In the genomic region with DNA sequence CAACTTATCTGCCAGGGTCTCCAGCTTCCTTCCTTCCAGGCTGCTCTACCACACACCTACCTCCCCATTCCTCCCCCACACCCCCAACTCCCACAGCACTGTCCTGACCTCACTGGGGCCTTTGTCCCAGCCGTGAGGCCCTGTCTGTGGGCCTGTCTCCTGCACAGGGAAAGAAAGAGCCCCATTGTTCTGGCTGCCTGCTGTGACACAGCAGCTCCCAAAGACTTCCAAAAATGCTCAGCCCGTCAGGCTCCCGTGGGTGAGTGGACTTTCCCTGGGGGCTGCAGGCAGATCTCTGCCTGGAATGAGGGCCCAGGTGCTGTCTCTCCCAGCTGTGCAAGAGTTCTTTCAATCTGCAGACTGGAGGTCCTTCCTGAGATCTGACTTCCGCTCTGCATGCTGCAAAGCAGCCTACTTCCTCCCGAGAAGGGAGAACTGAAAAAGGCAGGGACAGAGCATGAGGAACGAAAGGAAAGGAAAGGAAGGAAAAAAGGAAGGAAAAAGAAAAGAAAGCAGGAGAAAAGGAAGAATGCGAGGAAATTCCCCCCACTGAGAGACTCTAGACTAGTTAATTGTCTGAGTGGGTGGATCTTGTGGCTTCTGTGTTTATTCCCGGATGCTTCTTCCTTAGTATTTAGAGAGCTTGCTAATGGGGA, we compare ENCODE assay signal across 1 cellular context.
TF ChIP-seq lines count a peak whose summit lies in the region.

No MANE protein-coding gene starts in this region.

TF ChIP-seq in HepG2, 621 proteins besides CTCF, POLR2A, EP300 and RAD21 (continued from another document and continues in another):
- TF ChIP-seq, protein P1, sequence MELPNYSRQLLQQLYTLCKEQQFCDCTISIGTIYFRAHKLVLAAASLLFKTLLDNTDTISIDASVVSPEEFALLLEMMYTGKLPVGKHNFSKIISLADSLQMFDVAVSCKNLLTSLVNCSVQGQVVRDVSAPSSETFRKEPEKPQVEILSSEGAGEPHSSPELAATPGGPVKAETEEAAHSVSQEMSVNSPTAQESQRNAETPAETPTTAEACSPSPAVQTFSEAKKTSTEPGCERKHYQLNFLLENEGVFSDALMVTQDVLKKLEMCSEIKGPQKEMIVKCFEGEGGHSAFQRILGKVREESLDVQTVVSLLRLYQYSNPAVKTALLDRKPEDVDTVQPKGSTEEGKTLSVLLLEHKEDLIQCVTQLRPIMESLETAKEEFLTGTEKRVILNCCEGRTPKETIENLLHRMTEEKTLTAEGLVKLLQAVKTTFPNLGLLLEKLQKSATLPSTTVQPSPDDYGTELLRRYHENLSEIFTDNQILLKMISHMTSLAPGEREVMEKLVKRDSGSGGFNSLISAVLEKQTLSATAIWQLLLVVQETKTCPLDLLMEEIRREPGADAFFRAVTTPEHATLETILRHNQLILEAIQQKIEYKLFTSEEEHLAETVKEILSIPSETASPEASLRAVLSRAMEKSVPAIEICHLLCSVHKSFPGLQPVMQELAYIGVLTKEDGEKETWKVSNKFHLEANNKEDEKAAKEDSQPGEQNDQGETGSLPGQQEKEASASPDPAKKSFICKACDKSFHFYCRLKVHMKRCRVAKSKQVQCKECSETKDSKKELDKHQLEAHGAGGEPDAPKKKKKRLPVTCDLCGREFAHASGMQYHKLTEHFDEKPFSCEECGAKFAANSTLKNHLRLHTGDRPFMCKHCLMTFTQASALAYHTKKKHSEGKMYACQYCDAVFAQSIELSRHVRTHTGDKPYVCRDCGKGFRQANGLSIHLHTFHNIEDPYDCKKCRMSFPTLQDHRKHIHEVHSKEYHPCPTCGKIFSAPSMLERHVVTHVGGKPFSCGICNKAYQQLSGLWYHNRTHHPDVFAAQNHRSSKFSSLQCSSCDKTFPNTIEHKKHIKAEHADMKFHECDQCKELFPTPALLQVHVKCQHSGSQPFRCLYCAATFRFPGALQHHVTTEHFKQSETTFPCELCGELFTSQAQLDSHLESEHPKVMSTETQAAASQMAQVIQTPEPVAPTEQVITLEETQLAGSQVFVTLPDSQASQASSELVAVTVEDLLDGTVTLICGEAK (IDR thresholded peaks at IDR 0.05) = no peak
- TF ChIP-seq, protein P1 (CRISPR knock-in tag; IDR thresholded peaks at IDR 0.05) = no peak
- TF ChIP-seq ZNF724P (CRISPR knock-in tag; IDR thresholded peaks at IDR 0.05; ENCODE audit: borderline replicate concordance) (no peak), MYC (CRISPR knock-in tag; IDR thresholded peaks at IDR 0.05; ENCODE audit: borderline replicate concordance) (no peak), ZSCAN20 (CRISPR knock-in tag; IDR thresholded peaks at IDR 0.05; ENCODE audit: borderline replicate concordance) (no peak), ZNF558 (CRISPR knock-in tag; IDR thresholded peaks at IDR 0.05; ENCODE audit: borderline replicate concordance) (no peak), ZNF552 (CRISPR knock-in tag; IDR thresholded peaks at IDR 0.05; ENCODE audit: borderline replicate concordance) (no peak), PCBP2 (optimal IDR thresholded peaks at IDR 0.05; ENCODE audit: low read depth, low read length, poor library complexity, severe bottlenecking) (peak; percentile 12)
- TF ChIP-seq, protein P2, sequence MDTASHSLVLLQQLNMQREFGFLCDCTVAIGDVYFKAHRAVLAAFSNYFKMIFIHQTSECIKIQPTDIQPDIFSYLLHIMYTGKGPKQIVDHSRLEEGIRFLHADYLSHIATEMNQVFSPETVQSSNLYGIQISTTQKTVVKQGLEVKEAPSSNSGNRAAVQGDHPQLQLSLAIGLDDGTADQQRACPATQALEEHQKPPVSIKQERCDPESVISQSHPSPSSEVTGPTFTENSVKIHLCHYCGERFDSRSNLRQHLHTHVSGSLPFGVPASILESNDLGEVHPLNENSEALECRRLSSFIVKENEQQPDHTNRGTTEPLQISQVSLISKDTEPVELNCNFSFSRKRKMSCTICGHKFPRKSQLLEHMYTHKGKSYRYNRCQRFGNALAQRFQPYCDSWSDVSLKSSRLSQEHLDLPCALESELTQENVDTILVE (CRISPR knock-in tag; IDR thresholded peaks at IDR 0.05) = no peak
- TF ChIP-seq, protein P3, sequence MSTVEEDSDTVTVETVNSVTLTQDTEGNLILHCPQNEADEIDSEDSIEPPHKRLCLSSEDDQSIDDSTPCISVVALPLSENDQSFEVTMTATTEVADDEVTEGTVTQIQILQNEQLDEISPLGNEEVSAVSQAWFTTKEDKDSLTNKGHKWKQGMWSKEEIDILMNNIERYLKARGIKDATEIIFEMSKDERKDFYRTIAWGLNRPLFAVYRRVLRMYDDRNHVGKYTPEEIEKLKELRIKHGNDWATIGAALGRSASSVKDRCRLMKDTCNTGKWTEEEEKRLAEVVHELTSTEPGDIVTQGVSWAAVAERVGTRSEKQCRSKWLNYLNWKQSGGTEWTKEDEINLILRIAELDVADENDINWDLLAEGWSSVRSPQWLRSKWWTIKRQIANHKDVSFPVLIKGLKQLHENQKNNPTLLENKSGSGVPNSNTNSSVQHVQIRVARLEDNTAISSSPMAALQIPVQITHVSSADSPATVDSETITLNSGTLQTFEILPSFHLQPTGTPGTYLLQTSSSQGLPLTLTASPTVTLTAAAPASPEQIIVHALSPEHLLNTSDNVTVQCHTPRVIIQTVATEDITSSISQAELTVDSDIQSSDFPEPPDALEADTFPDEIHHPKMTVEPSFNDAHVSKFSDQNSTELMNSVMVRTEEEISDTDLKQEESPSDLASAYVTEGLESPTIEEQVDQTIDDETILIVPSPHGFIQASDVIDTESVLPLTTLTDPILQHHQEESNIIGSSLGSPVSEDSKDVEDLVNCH (CRISPR knock-in tag; IDR thresholded peaks at IDR 0.05) = no peak
- TF ChIP-seq, protein P4, sequence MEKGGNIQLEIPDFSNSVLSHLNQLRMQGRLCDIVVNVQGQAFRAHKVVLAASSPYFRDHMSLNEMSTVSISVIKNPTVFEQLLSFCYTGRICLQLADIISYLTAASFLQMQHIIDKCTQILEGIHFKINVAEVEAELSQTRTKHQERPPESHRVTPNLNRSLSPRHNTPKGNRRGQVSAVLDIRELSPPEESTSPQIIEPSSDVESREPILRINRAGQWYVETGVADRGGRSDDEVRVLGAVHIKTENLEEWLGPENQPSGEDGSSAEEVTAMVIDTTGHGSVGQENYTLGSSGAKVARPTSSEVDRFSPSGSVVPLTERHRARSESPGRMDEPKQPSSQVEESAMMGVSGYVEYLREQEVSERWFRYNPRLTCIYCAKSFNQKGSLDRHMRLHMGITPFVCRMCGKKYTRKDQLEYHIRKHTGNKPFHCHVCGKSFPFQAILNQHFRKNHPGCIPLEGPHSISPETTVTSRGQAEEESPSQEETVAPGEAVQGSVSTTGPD (CRISPR knock-in tag; IDR thresholded peaks at IDR 0.05) = no peak
- TF ChIP-seq, protein P5, sequence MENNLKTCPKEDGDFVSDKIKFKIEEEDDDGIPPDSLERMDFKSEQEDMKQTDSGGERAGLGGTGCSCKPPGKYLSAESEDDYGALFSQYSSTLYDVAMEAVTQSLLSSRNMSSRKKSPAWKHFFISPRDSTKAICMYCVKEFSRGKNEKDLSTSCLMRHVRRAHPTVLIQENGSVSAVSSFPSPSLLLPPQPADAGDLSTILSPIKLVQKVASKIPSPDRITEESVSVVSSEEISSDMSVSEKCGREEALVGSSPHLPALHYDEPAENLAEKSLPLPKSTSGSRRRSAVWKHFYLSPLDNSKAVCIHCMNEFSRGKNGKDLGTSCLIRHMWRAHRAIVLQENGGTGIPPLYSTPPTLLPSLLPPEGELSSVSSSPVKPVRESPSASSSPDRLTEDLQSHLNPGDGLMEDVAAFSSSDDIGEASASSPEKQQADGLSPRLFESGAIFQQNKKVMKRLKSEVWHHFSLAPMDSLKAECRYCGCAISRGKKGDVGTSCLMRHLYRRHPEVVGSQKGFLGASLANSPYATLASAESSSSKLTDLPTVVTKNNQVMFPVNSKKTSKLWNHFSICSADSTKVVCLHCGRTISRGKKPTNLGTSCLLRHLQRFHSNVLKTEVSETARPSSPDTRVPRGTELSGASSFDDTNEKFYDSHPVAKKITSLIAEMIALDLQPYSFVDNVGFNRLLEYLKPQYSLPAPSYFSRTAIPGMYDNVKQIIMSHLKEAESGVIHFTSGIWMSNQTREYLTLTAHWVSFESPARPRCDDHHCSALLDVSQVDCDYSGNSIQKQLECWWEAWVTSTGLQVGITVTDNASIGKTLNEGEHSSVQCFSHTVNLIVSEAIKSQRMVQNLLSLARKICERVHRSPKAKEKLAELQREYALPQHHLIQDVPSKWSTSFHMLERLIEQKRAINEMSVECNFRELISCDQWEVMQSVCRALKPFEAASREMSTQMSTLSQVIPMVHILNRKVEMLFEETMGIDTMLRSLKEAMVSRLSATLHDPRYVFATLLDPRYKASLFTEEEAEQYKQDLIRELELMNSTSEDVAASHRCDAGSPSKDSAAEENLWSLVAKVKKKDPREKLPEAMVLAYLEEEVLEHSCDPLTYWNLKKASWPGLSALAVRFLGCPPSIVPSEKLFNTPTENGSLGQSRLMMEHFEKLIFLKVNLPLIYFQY (CRISPR knock-in tag; IDR thresholded peaks at IDR 0.05; ENCODE audit: borderline replicate concordance) = no peak
- TF ChIP-seq, protein P6, sequence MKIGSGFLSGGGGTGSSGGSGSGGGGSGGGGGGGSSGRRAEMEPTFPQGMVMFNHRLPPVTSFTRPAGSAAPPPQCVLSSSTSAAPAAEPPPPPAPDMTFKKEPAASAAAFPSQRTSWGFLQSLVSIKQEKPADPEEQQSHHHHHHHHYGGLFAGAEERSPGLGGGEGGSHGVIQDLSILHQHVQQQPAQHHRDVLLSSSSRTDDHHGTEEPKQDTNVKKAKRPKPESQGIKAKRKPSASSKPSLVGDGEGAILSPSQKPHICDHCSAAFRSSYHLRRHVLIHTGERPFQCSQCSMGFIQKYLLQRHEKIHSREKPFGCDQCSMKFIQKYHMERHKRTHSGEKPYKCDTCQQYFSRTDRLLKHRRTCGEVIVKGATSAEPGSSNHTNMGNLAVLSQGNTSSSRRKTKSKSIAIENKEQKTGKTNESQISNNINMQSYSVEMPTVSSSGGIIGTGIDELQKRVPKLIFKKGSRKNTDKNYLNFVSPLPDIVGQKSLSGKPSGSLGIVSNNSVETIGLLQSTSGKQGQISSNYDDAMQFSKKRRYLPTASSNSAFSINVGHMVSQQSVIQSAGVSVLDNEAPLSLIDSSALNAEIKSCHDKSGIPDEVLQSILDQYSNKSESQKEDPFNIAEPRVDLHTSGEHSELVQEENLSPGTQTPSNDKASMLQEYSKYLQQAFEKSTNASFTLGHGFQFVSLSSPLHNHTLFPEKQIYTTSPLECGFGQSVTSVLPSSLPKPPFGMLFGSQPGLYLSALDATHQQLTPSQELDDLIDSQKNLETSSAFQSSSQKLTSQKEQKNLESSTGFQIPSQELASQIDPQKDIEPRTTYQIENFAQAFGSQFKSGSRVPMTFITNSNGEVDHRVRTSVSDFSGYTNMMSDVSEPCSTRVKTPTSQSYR (CRISPR knock-in tag; IDR thresholded peaks at IDR 0.05; ENCODE audit: borderline replicate concordance) = peak; percentile 47; the same call in 1 of the 2 replicates
- TF ChIP-seq, protein P7, sequence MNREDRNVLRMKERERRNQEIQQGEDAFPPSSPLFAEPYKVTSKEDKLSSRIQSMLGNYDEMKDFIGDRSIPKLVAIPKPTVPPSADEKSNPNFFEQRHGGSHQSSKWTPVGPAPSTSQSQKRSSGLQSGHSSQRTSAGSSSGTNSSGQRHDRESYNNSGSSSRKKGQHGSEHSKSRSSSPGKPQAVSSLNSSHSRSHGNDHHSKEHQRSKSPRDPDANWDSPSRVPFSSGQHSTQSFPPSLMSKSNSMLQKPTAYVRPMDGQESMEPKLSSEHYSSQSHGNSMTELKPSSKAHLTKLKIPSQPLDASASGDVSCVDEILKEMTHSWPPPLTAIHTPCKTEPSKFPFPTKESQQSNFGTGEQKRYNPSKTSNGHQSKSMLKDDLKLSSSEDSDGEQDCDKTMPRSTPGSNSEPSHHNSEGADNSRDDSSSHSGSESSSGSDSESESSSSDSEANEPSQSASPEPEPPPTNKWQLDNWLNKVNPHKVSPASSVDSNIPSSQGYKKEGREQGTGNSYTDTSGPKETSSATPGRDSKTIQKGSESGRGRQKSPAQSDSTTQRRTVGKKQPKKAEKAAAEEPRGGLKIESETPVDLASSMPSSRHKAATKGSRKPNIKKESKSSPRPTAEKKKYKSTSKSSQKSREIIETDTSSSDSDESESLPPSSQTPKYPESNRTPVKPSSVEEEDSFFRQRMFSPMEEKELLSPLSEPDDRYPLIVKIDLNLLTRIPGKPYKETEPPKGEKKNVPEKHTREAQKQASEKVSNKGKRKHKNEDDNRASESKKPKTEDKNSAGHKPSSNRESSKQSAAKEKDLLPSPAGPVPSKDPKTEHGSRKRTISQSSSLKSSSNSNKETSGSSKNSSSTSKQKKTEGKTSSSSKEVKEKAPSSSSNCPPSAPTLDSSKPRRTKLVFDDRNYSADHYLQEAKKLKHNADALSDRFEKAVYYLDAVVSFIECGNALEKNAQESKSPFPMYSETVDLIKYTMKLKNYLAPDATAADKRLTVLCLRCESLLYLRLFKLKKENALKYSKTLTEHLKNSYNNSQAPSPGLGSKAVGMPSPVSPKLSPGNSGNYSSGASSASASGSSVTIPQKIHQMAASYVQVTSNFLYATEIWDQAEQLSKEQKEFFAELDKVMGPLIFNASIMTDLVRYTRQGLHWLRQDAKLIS (CRISPR knock-in tag; IDR thresholded peaks at IDR 0.05) = no peak
- TF ChIP-seq, protein P8, sequence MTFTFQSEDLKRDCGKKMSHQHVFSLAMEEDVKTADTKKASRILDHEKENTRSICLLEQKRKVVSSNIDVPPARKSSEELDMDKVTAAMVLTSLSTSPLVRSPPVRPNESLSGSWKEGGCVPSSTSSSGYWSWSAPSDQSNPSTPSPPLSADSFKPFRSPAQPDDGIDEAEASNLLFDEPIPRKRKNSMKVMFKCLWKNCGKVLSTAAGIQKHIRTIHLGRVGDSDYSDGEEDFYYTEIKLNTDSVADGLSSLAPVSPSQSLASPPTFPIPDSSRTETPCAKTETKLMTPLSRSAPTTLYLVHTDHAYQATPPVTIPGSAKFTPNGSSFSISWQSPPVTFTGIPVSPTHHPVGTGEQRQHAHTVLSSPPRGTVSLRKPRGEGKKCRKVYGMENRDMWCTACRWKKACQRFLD (CRISPR knock-in tag; IDR thresholded peaks at IDR 0.05; ENCODE audit: borderline replicate concordance) = no peak
